In genomic region chr4:78337621-78338020, GRCh38 we compare ENCODE assay signal across 15 cellular contexts.
DNase-seq lines count a peak whose midpoint lies in the region; ATAC-seq and TF ChIP-seq lines count a peak whose summit lies in the region.
"Had no signal": no experiment of that assay in that cellular context is flagged by ENCODE, and none has a peak within 500 bp of the region (broad histone marks: within the 10 kb centered on the region; RNA-seq: fewer than 3 reads in every experiment).

No MANE protein-coding gene starts in this region.

- H3K27ac ChIP-seq in SJCRH30: peak overlapping the region; percentile 32
- H3K27ac ChIP-seq: BLaER1 treated with 17β-estradiol and CSF1 and Interleukin-3, amounts not matched to agents 10 nM and 100 nM had no signal

- peak overlapping the region in 1 of 3 experiments; percentile 53 for H3K4me3 Mint-ChIP-seq in nephron
- H3K4me3 Mint-ChIP-seq: B cell; CD8-positive, alpha-beta T cell; H9 had no signal

- peak overlapping the region; percentile 51 to 96 (median 82) for H3K27ac Mint-ChIP-seq in nephron
- H3K27ac Mint-ChIP-seq: B cell; CD8-positive, alpha-beta T cell had no signal

- peaks cover 68% of the 10 kb centered on the region for H3K4me1 Mint-ChIP-seq in nephron
- H3K4me1 Mint-ChIP-seq: B cell had no signal

- DNase-seq in SJCRH30: peak; percentile 69 to 87
- peak; percentile 32 for DNase-seq in islet precursor cell
- DNase-seq: Calu3; CD8-positive, alpha-beta T cell; DMS53; DND-41; EL; H9 had no signal

- ATAC-seq in GM18502 (IDR thresholded peaks at IDR 0.05; ENCODE audit: poor library complexity, unreplicated experiment) (no peak), HG02798 (IDR thresholded peaks at IDR 0.05; ENCODE audit: poor library complexity, unreplicated experiment) (no peak), HG02852 (IDR thresholded peaks at IDR 0.05; ENCODE audit: unreplicated experiment) (no peak)
- ATAC-seq: CD8-positive, alpha-beta T cell; GM12878 had no signal

- peaks cover 69% of the 10 kb centered on the region for H3K36me3 Mint-ChIP-seq in nephron (ENCODE audit: low read depth)
- H3K36me3 Mint-ChIP-seq: CD8-positive, alpha-beta T cell had no signal

- H3K9me3 ChIP-seq in SJCRH30 (replicated peaks): no peaks in the 10 kb centered on the region

- H3K27me3 ChIP-seq in SJCRH30: no peaks in the 10 kb centered on the region
- H3K27me3 ChIP-seq: BLaER1 treated with 17β-estradiol and CSF1 and Interleukin-3, amounts not matched to agents 10 nM and 100 nM had no signal

- peaks cover 17% of the 10 kb centered on the region for H3K4me1 ChIP-seq in SJCRH30

- peaks cover 18% of the 10 kb centered on the region for H3K36me3 ChIP-seq in SJCRH30
- H3K36me3 ChIP-seq: BLaER1 treated with 17β-estradiol and CSF1 and Interleukin-3, amounts not matched to agents 10 nM and 100 nM had no signal

- no peak overlapping the region for H3K4me3 ChIP-seq in SJCRH30
- H3K4me3 ChIP-seq: BLaER1 treated with 17β-estradiol and CSF1 and Interleukin-3, amounts not matched to agents 10 nM and 100 nM; GM12878 had no signal

- no peak for TF ChIP-seq CTCF in nephron (IDR thresholded peaks at IDR 0.05; ENCODE audit: unreplicated experiment in 3 of 3)

- no peaks in the 10 kb centered on the region for H3K27me3 Mint-ChIP-seq in nephron (ENCODE audit: low read depth)

- no peaks in the 10 kb centered on the region for H3K9me3 Mint-ChIP-seq in nephron
- H3K9me3 Mint-ChIP-seq: CD8-positive, alpha-beta T cell; H9 had no signal
